Comparison of ENCODE assay signal across 28 cellular contexts in genomic region chr3:64410226-64410625, GRCh38.
"Had no signal": no experiment of that assay in that cellular context is flagged by ENCODE, and none has a peak within 500 bp of the region (broad histone marks: within the 10 kb centered on the region; RNA-seq: fewer than 3 reads in every experiment).

No MANE protein-coding gene starts in this region.

- H3K4me1 Mint-ChIP-seq: activated B cell treated with CpG ODN at 0.5 μM for 24 hours; activated CD4-positive, alpha-beta T cell treated with anti-CD3 and anti-CD28 coated beads, Interleukin-2, amount 10 ng/mL, durations not matched to agents 24 days and 14 days; activated CD8-positive, alpha-beta memory T cell treated with anti-CD3 and anti-CD28 coated beads, Interleukin-2, amount 10 ng/mL, durations not matched to agents 7 days and 5 days; activated naive CD4-positive, alpha-beta T cell treated with anti-CD3 and anti-CD28 coated beads, Interleukin-2, amount 50 U/mL, for 24 hours; T-cell had no signal

- ATAC-seq: activated CD8-positive, alpha-beta memory T cell treated with anti-CD3 and anti-CD28 coated beads, Interleukin-2, amount 10 ng/mL, durations not matched to agents 7 days and 5 days; T-cell had no signal

- DNase-seq: activated B cell treated with CpG ODN at 0.5 μM for 24 hours; activated CD4-positive, alpha-beta T cell treated with anti-CD3 and anti-CD28 coated beads for 1 hour; activated CD4-positive, alpha-beta T cell treated with anti-CD3 and anti-CD28 coated beads, Interleukin-2, amount 10 ng/mL, durations not matched to agents 24 days and 14 days; activated CD4-positive, alpha-beta T cell treated with anti-CD3 and anti-CD28 coated beads, Interleukin-2, amount 50 U/mL, for 48 hours; activated CD8-positive, alpha-beta memory T cell treated with anti-CD3 and anti-CD28 coated beads, Interleukin-2, amount 10 ng/mL, durations not matched to agents 7 days and 5 days; activated effector memory CD4-positive, alpha-beta T cell treated with Interleukin-2 at 50 U/mL for 16 hours; activated naive CD4-positive, alpha-beta T cell; activated T-cell treated with anti-CD3 and anti-CD28 coated beads, Interleukin-2, amount 50 U/mL, for 24 hours; aorta; caudate nucleus; MG63; MV-4-11; NCI-H1092 treated with DMSO at 0.1 percent for 48 hours; NCI-H1436 treated with DMSO at 0.1 percent for 48 hours; NCI-H187; NCI-H2081; NCI-H446 treated with DMSO at 0.1 percent for 48 hours; NCI-H524 treated with DMSO at 0.1 percent for 48 hours; NCI-H82; PC-9; SIG-M5; T-cell; T-helper 2 cell; T1000 had no signal

- H3K27ac Mint-ChIP-seq: activated B cell treated with CpG ODN at 0.5 μM for 24 hours; activated CD4-positive, alpha-beta T cell treated with anti-CD3 and anti-CD28 coated beads, Interleukin-2, amount 10 ng/mL, durations not matched to agents 24 days and 14 days; activated CD8-positive, alpha-beta memory T cell treated with anti-CD3 and anti-CD28 coated beads, Interleukin-2, amount 10 ng/mL, durations not matched to agents 7 days and 5 days; activated naive CD4-positive, alpha-beta T cell treated with anti-CD3 and anti-CD28 coated beads, Interleukin-2, amount 50 U/mL, for 24 hours; activated T-cell treated with anti-CD3 and anti-CD28 coated beads, Interleukin-2, amount 50 U/mL, for 24 hours; activated T-helper 1 cell treated with anti-CD3 and anti-CD28 coated beads, Interleukin-12 subunit alpha, Interleukin-12 subunit beta, Interleukin-2, Interleukin-4 antibody, amounts not matched to agents 30 ng/mL and 10 ng/mL and 1 ng/mL, durations not matched to agents 14 hours and 24 hours and 36 hours; T-cell had no signal

- H3K9me3 Mint-ChIP-seq: activated B cell treated with CpG ODN at 0.5 μM for 24 hours; activated CD4-positive, alpha-beta T cell treated with anti-CD3 and anti-CD28 coated beads, Interleukin-2, amount 10 ng/mL, durations not matched to agents 24 days and 14 days; activated naive CD4-positive, alpha-beta T cell treated with anti-CD3 and anti-CD28 coated beads, Interleukin-2, amount 50 U/mL, for 24 hours; activated T-cell treated with anti-CD3 and anti-CD28 coated beads, Interleukin-2, amount 50 U/mL, for 24 hours; activated T-helper 1 cell treated with anti-CD3 and anti-CD28 coated beads, Interleukin-12 subunit alpha, Interleukin-12 subunit beta, Interleukin-2, Interleukin-4 antibody, amounts not matched to agents 30 ng/mL and 10 ng/mL and 1 ng/mL, durations not matched to agents 14 hours and 24 hours and 36 hours; T-cell had no signal

- H3K9me3 ChIP-seq: breast epithelium, MG63 had no signal

- H3K27me3 ChIP-seq: breast epithelium, MG63 had no signal

- H3K4me1 ChIP-seq: breast epithelium had no signal

- H3K4me3 ChIP-seq: breast epithelium, MG63, PC-9, SK-N-MC had no signal

- H3K36me3 Mint-ChIP-seq: activated CD8-positive, alpha-beta memory T cell treated with anti-CD3 and anti-CD28 coated beads, Interleukin-2, amount 10 ng/mL, durations not matched to agents 7 days and 5 days; activated naive CD4-positive, alpha-beta T cell treated with anti-CD3 and anti-CD28 coated beads, Interleukin-2, amount 50 U/mL, for 24 hours; T-cell had no signal

- H3K27ac ChIP-seq: breast epithelium, PC-9, SK-N-MC had no signal

- H3K4me3 Mint-ChIP-seq: activated B cell treated with CpG ODN at 0.5 μM for 24 hours; activated CD4-positive, alpha-beta T cell treated with anti-CD3 and anti-CD28 coated beads, Interleukin-2, amount 10 ng/mL, durations not matched to agents 24 days and 14 days; activated CD8-positive, alpha-beta memory T cell treated with anti-CD3 and anti-CD28 coated beads, Interleukin-2, amount 10 ng/mL, durations not matched to agents 7 days and 5 days; activated naive CD4-positive, alpha-beta T cell treated with anti-CD3 and anti-CD28 coated beads, Interleukin-2, amount 50 U/mL, for 24 hours; activated T-cell treated with anti-CD3 and anti-CD28 coated beads, Interleukin-2, amount 50 U/mL, for 24 hours; activated T-helper 1 cell treated with anti-CD3 and anti-CD28 coated beads, Interleukin-12 subunit alpha, Interleukin-12 subunit beta, Interleukin-2, Interleukin-4 antibody, amounts not matched to agents 30 ng/mL and 10 ng/mL and 1 ng/mL, durations not matched to agents 14 hours and 24 hours and 36 hours; T-cell had no signal

- H3K27me3 Mint-ChIP-seq: activated CD4-positive, alpha-beta T cell treated with anti-CD3 and anti-CD28 coated beads, Interleukin-2, amount 10 ng/mL, durations not matched to agents 24 days and 14 days had no signal
